Comparison of ENCODE assay signal across 1 cellular context in genomic region chr19:48934837-48935236, GRCh38.
TF ChIP-seq lines count a peak whose summit lies in the region.

No MANE protein-coding gene starts in this region.

TF ChIP-seq in HepG2, 621 proteins besides CTCF, POLR2A, EP300 and RAD21 (continues in another document):
- no peak for TF ChIP-seq KIAA2018 (CRISPR knock-in tag; IDR thresholded peaks at IDR 0.05; ENCODE audit: borderline replicate concordance)
- TF ChIP-seq ARNT (IDR thresholded peaks at IDR 0.05), result no peak
- no peak for TF ChIP-seq ZNF225 (CRISPR knock-in tag; IDR thresholded peaks at IDR 0.05)
- no peak for TF ChIP-seq SP1 (IDR thresholded peaks at IDR 0.05)
- 0 out of 2 replicates have a peak, but pooled peaks have one; percentile 17 for TF ChIP-seq SP1 (CRISPR knock-in tag; IDR thresholded peaks at IDR 0.05)
- TF ChIP-seq MAFG (CRISPR knock-in tag; IDR thresholded peaks at IDR 0.05), result no peak
- TF ChIP-seq GMEB1 (CRISPR knock-in tag; IDR thresholded peaks at IDR 0.05; ENCODE audit: borderline replicate concordance), result no peak
- no peak for TF ChIP-seq SIN3B (IDR thresholded peaks at IDR 0.05; ENCODE audit: low read length)
- no peak for TF ChIP-seq RXRB (CRISPR knock-in tag; IDR thresholded peaks at IDR 0.05; ENCODE audit: borderline replicate concordance)
- TF ChIP-seq CSRNP1 (CRISPR knock-in tag; IDR thresholded peaks at IDR 0.05), result no peak
- TF ChIP-seq ZNF687 (CRISPR knock-in tag; IDR thresholded peaks at IDR 0.05), result peak; percentile 62
- no peak for TF ChIP-seq ZNF567 (CRISPR knock-in tag; IDR thresholded peaks at IDR 0.05; ENCODE audit: borderline replicate concordance)
- no peak for TF ChIP-seq ZNF644 (CRISPR knock-in tag; IDR thresholded peaks at IDR 0.05; ENCODE audit: low read depth)
- no peak for TF ChIP-seq ZBTB46 (CRISPR knock-in tag; IDR thresholded peaks at IDR 0.05; ENCODE audit: borderline replicate concordance)
- TF ChIP-seq HNRNPLL (IDR thresholded peaks at IDR 0.05; ENCODE audit: low read depth, low read length, poor library complexity, severe bottlenecking), result peak; percentile 21
- TF ChIP-seq ZNF3 (CRISPR knock-in tag; IDR thresholded peaks at IDR 0.05), result no peak
- no peak for TF ChIP-seq ZNF333 (CRISPR knock-in tag; IDR thresholded peaks at IDR 0.05; ENCODE audit: borderline replicate concordance)
- no peak for TF ChIP-seq RFX5 (IDR thresholded peaks at IDR 0.05; ENCODE audit: low read depth, low read length)
- no peak for TF ChIP-seq LCORL (IDR thresholded peaks at IDR 0.05)
- TF ChIP-seq LCORL (CRISPR knock-in tag; IDR thresholded peaks at IDR 0.05), result no peak
- TF ChIP-seq NR0B2 (CRISPR knock-in tag; IDR thresholded peaks at IDR 0.05), result no peak
- TF ChIP-seq ZBTB37 (CRISPR knock-in tag; IDR thresholded peaks at IDR 0.05), result no peak
- TF ChIP-seq ZNF563 (CRISPR knock-in tag; IDR thresholded peaks at IDR 0.05), result peak; percentile 38; the same call in 1 of the 2 replicates
- TF ChIP-seq KDM3A (CRISPR knock-in tag; IDR thresholded peaks at IDR 0.05; ENCODE audit: low read depth), result 0 out of 2 replicates have a peak, but pooled peaks have one; percentile 53
- no peak for TF ChIP-seq WIZ (CRISPR knock-in tag; IDR thresholded peaks at IDR 0.05)
- 0 out of 2 replicates have a peak, but pooled peaks have one; percentile 40 for TF ChIP-seq ZNF501 (CRISPR knock-in tag; IDR thresholded peaks at IDR 0.05)
- TF ChIP-seq ZNF180 (CRISPR knock-in tag; IDR thresholded peaks at IDR 0.05; ENCODE audit: borderline replicate concordance, low read depth), result no peak
- TF ChIP-seq RNF219 (CRISPR knock-in tag; IDR thresholded peaks at IDR 0.05), result no peak
- no peak for TF ChIP-seq SRSF1 (optimal IDR thresholded peaks at IDR 0.05; ENCODE audit: low read depth, low read length)
- TF ChIP-seq STAG1 (CRISPR knock-in tag; IDR thresholded peaks at IDR 0.05), result peak; percentile 84
- no peak for TF ChIP-seq STAT5B (CRISPR knock-in tag; IDR thresholded peaks at IDR 0.05)
- TF ChIP-seq ZNF709 (CRISPR knock-in tag; IDR thresholded peaks at IDR 0.05), result 0 out of 2 replicates have a peak, but pooled peaks have one; percentile 25
